10 cellular contexts compared by ENCODE assay signal in genomic region chr9:81557957-81558791, GRCh38.
A peak's percentile ranks its signal among the peaks of the same experiment; 100 is the strongest.
DNase-seq lines count a peak whose midpoint lies in the region; ATAC-seq and TF ChIP-seq lines count a peak whose summit lies in the region.
"Had no signal": no experiment of that assay in that cellular context is flagged by ENCODE, and none has a peak within 500 bp of the region (broad histone marks: within the 10 kb centered on the region; RNA-seq: fewer than 3 reads in every experiment).

No MANE protein-coding gene starts in this region.

- in situ Hi-C loops in SK-MEL-5 (cut with HindIII; ENCODE audit: low pct_unique_long_range_greater_than_20kb, low sequenced_read_pairs) = no loop called here

- intact Hi-C loops in Right ventricle myocardium superior (cut with DNase I) = no loop called here

- DNase-seq in DMS 273 treated with DMSO at 0.1 percent for 48 hours (lab: John Stamatoyannopoulos, UW) = peak; percentile 9
- peak; percentile 54 for DNase-seq in SK-MEL-5 (ENCODE audit: low read depth, low spot score)
- no peak for DNase-seq in Right ventricle myocardium superior
- DNase-seq in retinal pigment epithelial cell (ENCODE audit: low read depth) = peak; percentile 95
- no peak for DNase-seq in activated CD4-positive, alpha-beta T cell treated with anti-CD3 and anti-CD28 coated beads, Interleukin-2, amount 50 U/mL, for 48 hours
- no peak for DNase-seq in NCI-H1105 treated with DMSO at 0.1 percent for 48 hours (lab: John Stamatoyannopoulos, UW)
- DNase-seq: activated CD8-positive, alpha-beta memory T cell treated with anti-CD3 and anti-CD28 coated beads, Interleukin-2, amount 10 ng/mL, durations not matched to agents 7 days and 5 days; OCI-M1 had no signal

- H3K4me3 ChIP-seq in retinal pigment epithelial cell (ENCODE audit: low read length) = no peak overlapping the region

- ATAC-seq in Right ventricle myocardium superior (ENCODE audit: poor library complexity) (peak; percentile 89), GM18511 (IDR thresholded peaks at IDR 0.05; ENCODE audit: unreplicated experiment) (no peak), GM18502 (IDR thresholded peaks at IDR 0.05; ENCODE audit: poor library complexity, unreplicated experiment) (no peak)
- ATAC-seq: activated CD8-positive, alpha-beta memory T cell treated with anti-CD3 and anti-CD28 coated beads, Interleukin-2, amount 10 ng/mL, durations not matched to agents 7 days and 5 days had no signal

- no peak for TF ChIP-seq CTCF in retinal pigment epithelial cell (conservative IDR thresholded peaks at IDR 0.05; ENCODE audit: low read depth, low read length)

Comparison
In these comparisons a context has a peak if more than half of its experiments do, and no peak if none do; other contexts are left out.
1. DNase-seq: peak in DMS 273 treated with DMSO at 0.1 percent for 48 hours (single experiment), SK-MEL-5 (single experiment) and retinal pigment epithelial cell (single experiment); none in Right ventricle myocardium superior (single experiment), activated CD4-positive, alpha-beta T cell treated with anti-CD3 and anti-CD28 coated beads, Interleukin-2, amount 50 U/mL, for 48 hours (0 of 2) and NCI-H1105 treated with DMSO at 0.1 percent for 48 hours (single experiment).